ENCODE assay signal across 18 cellular contexts in the genomic region with DNA sequence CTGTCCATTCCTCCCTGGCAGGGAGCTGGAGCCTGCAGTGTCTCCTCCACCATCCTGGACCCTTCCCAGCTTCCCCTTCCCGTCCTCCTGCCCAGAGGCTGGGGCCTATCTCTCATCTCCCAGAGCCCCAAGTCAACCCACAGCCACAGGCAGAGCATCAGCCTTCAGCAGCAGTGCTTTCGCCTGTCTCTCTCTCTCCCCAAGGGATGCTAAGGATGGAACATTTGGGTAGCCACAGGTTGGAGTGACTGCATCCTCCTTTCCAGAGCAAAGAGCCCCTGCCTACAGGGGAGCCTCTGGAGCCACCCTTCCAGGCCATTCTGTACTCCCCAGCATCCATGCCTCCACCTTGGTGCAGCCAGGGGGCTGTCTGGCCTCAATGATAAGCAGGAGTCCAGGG. TPM values are rescaled to one million over a fixed set of nuclear protein-coding genes. Genes with fewer than 3 reads are reported as not detected.
DNase-seq lines count a peak whose midpoint lies in the region; ATAC-seq and TF ChIP-seq lines count a peak whose summit lies in the region.
"Had no signal": no experiment of that assay in that cellular context is flagged by ENCODE, and none has a peak within 500 bp of the region (broad histone marks: within the 10 kb centered on the region; RNA-seq: fewer than 3 reads in every experiment).

No MANE protein-coding gene starts in this region.

- peaks cover 9% of the 10 kb centered on the region for H3K9me3 Mint-ChIP-seq in mesothelial cell of epicardium
- H3K9me3 Mint-ChIP-seq: CD4-positive, alpha-beta T cell had no signal

- H3K27me3 Mint-ChIP-seq in T-helper 17 cell (no peaks in the 10 kb centered on the region), mesothelial cell of epicardium (ENCODE audit: low read depth) (peaks cover 3% of the 10 kb centered on the region)
- H3K27me3 Mint-ChIP-seq: CD4-positive, alpha-beta T cell had no signal

- TF ChIP-seq CTCF in mesothelial cell of epicardium (IDR thresholded peaks at IDR 0.05; ENCODE audit: unreplicated experiment) (no peak), spleen (IDR thresholded peaks at IDR 0.05 in 8 of 11, conservative IDR thresholded peaks at IDR 0.05 in 3 of 11) (no peak), WERI-Rb-1 (IDR thresholded peaks at IDR 0.05; ENCODE audit: low read depth, low read length) (no peak)

- H3K4me3 Mint-ChIP-seq in T-helper 17 cell (peak overlapping the region; percentile 41), mesothelial cell of epicardium (no peak overlapping the region)
- H3K4me3 Mint-ChIP-seq: GM23338 had no signal

- H3K4me1 Mint-ChIP-seq in T-helper 17 cell = peaks cover 17% of the 10 kb centered on the region
- H3K4me1 Mint-ChIP-seq in mesothelial cell of epicardium = peaks cover 18% of the 10 kb centered on the region

- ATAC-seq in left cardiac atrium (no peak), T-helper 17 cell (no peak), HG03520 (IDR thresholded peaks at IDR 0.05; ENCODE audit: unreplicated experiment) (no peak)
- ATAC-seq: GM12878, GM23338 had no signal

- peaks cover 0 to 75% (median 31%) of the 10 kb centered on the region in 6 donors for H3K4me1 ChIP-seq in spleen

- DNase-seq in left cardiac atrium (peak; percentile 2), cardiac septum (ENCODE audit: low spot score) (no peak), T-helper 17 cell (no peak), mesothelial cell of epicardium (ENCODE audit: low spot score in 2 of 2, unreplicated experiment in 2 of 2) (no peak), spleen (peak; percentile 47), hippocampal formation (lab: John Stamatoyannopoulos, UW) (no peak), WERI-Rb-1 (no peak)
- DNase-seq: ACHN; Calu3; CD4-positive, alpha-beta T cell; DMS79; H7 had no signal

- H3K27ac ChIP-seq in spleen (no peak overlapping the region), WERI-Rb-1 (no peak overlapping the region)
- H3K27ac ChIP-seq: BLaER1 treated with 17β-estradiol and CSF1 and Interleukin-3, amounts not matched to agents 10 nM and 100 nM had no signal

- no peaks in the 10 kb centered on the region for H3K9me3 ChIP-seq in T-helper 17 cell (ENCODE audit: control insufficient read depth, low read length, poor library complexity, severe bottlenecking)
- H3K9me3 ChIP-seq in spleen = peaks cover 0 to 23% (median 14%) of the 10 kb centered on the region in 8 donors
- peaks cover 9% of the 10 kb centered on the region for H3K9me3 ChIP-seq in WERI-Rb-1 (ENCODE audit: severe bottlenecking)

- 73 to 96% (median 93%) methylated on average over 2 of the region's 2 CpGs for WGBS in spleen, 5 donors

- no peak for TF ChIP-seq POLR2A in spleen (IDR thresholded peaks at IDR 0.05)

- H3K36me3 ChIP-seq in spleen = peaks cover 3 to 65% (median 38%) of the 10 kb centered on the region in 6 donors
- H3K36me3 ChIP-seq in WERI-Rb-1 = peaks cover 7% of the 10 kb centered on the region

- H3K27ac Mint-ChIP-seq in T-helper 17 cell (peak overlapping the region; percentile 73), mesothelial cell of epicardium (peak overlapping the region; percentile 56)
- H3K27ac Mint-ChIP-seq: GM23338 had no signal

- intact Hi-C loops in left cardiac atrium (cut with DNase I) = no loop called here
- intact Hi-C loops in cardiac septum (cut with DNase I) = no loop called here
- intact Hi-C loops in spleen (cut with DNase I; ENCODE audit: low total_unique reads) = no loop called here

- H3K27me3 ChIP-seq in spleen (replicated peaks in 1 of 7) (no peaks in the 10 kb centered on the region), WERI-Rb-1 (ENCODE audit: insufficient read depth, low read depth, severe bottlenecking) (no peaks in the 10 kb centered on the region)
- H3K27me3 ChIP-seq: BLaER1 treated with 17β-estradiol and CSF1 and Interleukin-3, amounts not matched to agents 10 nM and 100 nM had no signal

- H3K4me3 ChIP-seq in spleen = no peak overlapping the region
- H3K4me3 ChIP-seq in WERI-Rb-1 (ENCODE audit: low read depth, low read length) = no peak overlapping the region
- H3K4me3 ChIP-seq: BLaER1 treated with 17β-estradiol and CSF1 and Interleukin-3, amounts not matched to agents 10 nM and 100 nM; GM12878; GM23338 had no signal

- H3K36me3 Mint-ChIP-seq in T-helper 17 cell (ENCODE audit: low read depth) (no peaks in the 10 kb centered on the region), mesothelial cell of epicardium (peaks cover 9% of the 10 kb centered on the region)

RNA-seq across cellular contexts. Expression of a gene that starts 4.2 kb away (rescaled TPM):
- total RNA-seq in left cardiac atrium (10 to 100 TPM in 1 of 2 donors, 1 to 10 TPM in 1; 8.4 to 13.5 TPM), cardiac septum (4.6 TPM), T-helper 17 cell (100 to 1,000 TPM; 228 to 238 TPM), mesothelial cell of epicardium (9.8 to 11.5 TPM (median 10.7 TPM) in 3 replicates), spleen (100 to 1,000 TPM; 175 to 247 (median 189) TPM)
- polyA plus RNA-seq in spleen = 100 to 1,000 TPM in 2 of 3 donors, 10 to 100 TPM in 1; 63.8 to 190 (median 168) TPM
- total RNA-seq: A172 had no signal

RNA-seq across cellular contexts. Expression of a gene that starts 19.9 kb away (rescaled TPM):
- total RNA-seq in left cardiac atrium (10 to 100 TPM; 53.4 to 76.6 TPM), cardiac septum (40.0 TPM), T-helper 17 cell (10 to 100 TPM in 1 of 2 donors, 1 to 10 TPM in 1; 9.2 to 48.3 TPM), mesothelial cell of epicardium (19.2 to 23.1 TPM (median 21.9 TPM) in 3 replicates), spleen (10 to 100 TPM; 16.8 to 29.6 (median 22.9) TPM)
- polyA plus RNA-seq in spleen = 10 to 100 TPM in 1 of 3 donors, 1 to 10 TPM in 2; 7.4 to 10.9 (median 9.8) TPM

RNA-seq across cellular contexts. Expression of a gene that starts 20.7 kb away (rescaled TPM):
- total RNA-seq in left cardiac atrium (under 1 TPM in 1 of 2 donors, not detected in 1; 0.65 TPM), cardiac septum (not detected), T-helper 17 cell (under 1 TPM in 1 of 2 donors, not detected in 1; 0.42 TPM), mesothelial cell of epicardium (0.31 to 0.59 TPM (median 0.44 TPM) in 3 replicates), spleen (not detected)
- polyA plus RNA-seq in spleen = not detected
- total RNA-seq: A172; Calu3; CD4-positive, alpha-beta T cell; GM12878 had no signal
- polyA plus RNA-seq: GM12878, GM23338 had no signal

RNA-seq across cellular contexts. Expression of a gene that starts 37.2 kb away (rescaled TPM):
- total RNA-seq in left cardiac atrium = 10 to 100 TPM; 72.1 to 83.8 TPM
- 178 TPM for total RNA-seq in cardiac septum
- 1 to 10 TPM; 4.1 to 5.3 TPM for total RNA-seq in T-helper 17 cell
- 23.4 to 26.9 TPM (median 26.1 TPM) in 3 replicates for total RNA-seq in mesothelial cell of epicardium
- total RNA-seq in spleen = 10 to 100 TPM in 3 of 7 donors, 1 to 10 TPM in 4; 3.5 to 19.4 (median 9.4) TPM
- polyA plus RNA-seq in spleen = 1 to 10 TPM; 2.2 to 8.0 (median 3.1) TPM

RNA-seq across cellular contexts. Expression of a gene that starts 47.3 kb away (rescaled TPM):
- total RNA-seq in left cardiac atrium = not detected
- not detected for total RNA-seq in cardiac septum
- not detected for total RNA-seq in T-helper 17 cell
- 0.93 TPM in 1 of 3 replicates, not detected in the others for total RNA-seq in mesothelial cell of epicardium
- total RNA-seq in spleen = not detected
- polyA plus RNA-seq in spleen = 1 to 10 TPM in 1 of 3 donors, under 1 TPM in 1, not detected in 1; 0.67 to 4.9 TPM
- total RNA-seq: A172; Calu3; CD4-positive, alpha-beta T cell; G401; GM12878; GM23338; H7 had no signal
- polyA plus RNA-seq: GM12878, GM23338 had no signal

Comparison
In these comparisons a context has a peak if more than half of its experiments do, and no peak if none do; other contexts are left out.
1. DNase-seq: peak in left cardiac atrium (single experiment) and spleen (single experiment); none in cardiac septum (single experiment), T-helper 17 cell (0 of 3), mesothelial cell of epicardium (0 of 2), hippocampal formation (0 of 2) and WERI-Rb-1 (single experiment).
2. RNA of a gene that starts 4.2 kb away (total RNA-seq): 228 to 238 TPM in T-helper 17 cell and 175 to 247 TPM in spleen; 8.4 to 13.5 TPM in left cardiac atrium, 9.8 to 11.5 TPM in mesothelial cell of epicardium and 4.6 TPM in cardiac septum (single experiment); every median in the first group is over 10 times any median in the second.